3 cellular contexts compared by ENCODE assay signal in genomic region chr1:117130526-117130925, GRCh38.
"Had no signal": no experiment of that assay in that cellular context is flagged by ENCODE, and none has a peak within 500 bp of the region (broad histone marks: within the 10 kb centered on the region; RNA-seq: fewer than 3 reads in every experiment).

No MANE protein-coding gene starts in this region.

- H3K4me3 ChIP-seq: GM12878 had no signal

- ATAC-seq: GM12878 had no signal

- DNase-seq: GDM1, GF-D8 had no signal
